Comparison of ENCODE assay signal across 1 cellular context in the genomic region with DNA sequence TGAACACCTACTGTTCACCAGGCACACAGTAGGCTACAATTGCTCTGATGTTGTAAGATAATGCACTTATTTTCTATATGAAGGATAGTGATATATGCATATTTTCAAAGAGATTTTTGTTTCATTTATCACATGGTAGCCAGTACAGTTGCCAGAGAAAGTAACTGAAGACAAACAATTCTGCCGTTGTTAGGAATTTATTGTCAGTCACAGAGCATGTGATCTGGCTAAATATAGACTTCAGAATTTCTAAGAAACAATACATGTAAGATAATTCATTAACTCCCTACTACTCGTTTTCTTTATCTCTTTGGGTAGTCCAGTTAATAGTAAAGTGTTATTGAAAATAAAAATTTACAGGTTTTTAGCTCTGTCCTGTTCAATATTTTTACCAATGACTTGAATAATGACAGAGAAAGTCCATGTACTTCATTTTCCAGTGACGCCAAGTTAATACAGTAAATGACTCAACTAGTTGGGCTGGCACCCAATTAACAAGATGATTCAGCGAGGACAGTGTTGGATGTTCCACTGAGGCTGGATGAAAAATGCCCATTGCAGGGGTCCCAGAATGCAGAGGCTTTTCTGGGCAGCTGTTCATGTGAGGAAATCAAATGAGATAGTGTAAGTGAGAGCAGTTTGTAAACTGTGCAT.
TF ChIP-seq lines count a peak whose summit lies in the region.

No MANE protein-coding gene starts in this region.

TF ChIP-seq in HEK293, 187 proteins besides CTCF, POLR2A, EP300 and RAD21 (continued from another document):
- TF ChIP-seq, protein P1, sequence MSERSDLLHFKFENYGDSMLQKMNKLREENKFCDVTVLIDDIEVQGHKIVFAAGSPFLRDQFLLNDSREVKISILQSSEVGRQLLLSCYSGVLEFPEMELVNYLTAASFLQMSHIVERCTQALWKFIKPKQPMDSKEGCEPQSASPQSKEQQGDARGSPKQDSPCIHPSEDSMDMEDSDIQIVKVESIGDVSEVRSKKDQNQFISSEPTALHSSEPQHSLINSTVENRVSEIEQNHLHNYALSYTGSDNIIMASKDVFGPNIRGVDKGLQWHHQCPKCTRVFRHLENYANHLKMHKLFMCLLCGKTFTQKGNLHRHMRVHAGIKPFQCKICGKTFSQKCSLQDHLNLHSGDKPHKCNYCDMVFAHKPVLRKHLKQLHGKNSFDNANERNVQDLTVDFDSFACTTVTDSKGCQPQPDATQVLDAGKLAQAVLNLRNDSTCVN (tag by site-specific recombination; optimal IDR thresholded peaks at IDR 0.05) = no peak
- TF ChIP-seq ZNF184 (tag by site-specific recombination; IDR thresholded peaks at IDR 0.05) (no peak), ZNF341 (tag by site-specific recombination; IDR thresholded peaks at IDR 0.05; ENCODE audit: low read depth) (no peak), ZNF23 (tag by site-specific recombination; IDR thresholded peaks at IDR 0.05; ENCODE audit: borderline replicate concordance) (no peak), ZNF791 (tag by site-specific recombination; IDR thresholded peaks at IDR 0.05) (no peak)
